18 cellular contexts compared by ENCODE assay signal in genomic region chr16:84103678-84104077, GRCh38. TPM values are rescaled to one million over a fixed set of nuclear protein-coding genes. Genes with fewer than 3 reads are reported as not detected.
DNase-seq lines count a peak whose midpoint lies in the region; ATAC-seq, FAIRE-seq and TF ChIP-seq lines count a peak whose summit lies in the region.
"Had no signal": no experiment of that assay in that cellular context is flagged by ENCODE, and none has a peak within 500 bp of the region (broad histone marks: within the 10 kb centered on the region; RNA-seq: fewer than 3 reads in every experiment).

No MANE protein-coding gene starts in this region.

- H3K9ac ChIP-seq in K562 (ENCODE audit: insufficient read depth in 1 of 2, low read depth in 2 of 2, low read length in 2 of 2): no peak overlapping the region
- H3K9ac ChIP-seq in skeletal muscle satellite cell (ENCODE audit: low read depth, low read length): peak overlapping the region; percentile 23

- H2AFZ ChIP-seq in K562 (ENCODE audit: low read depth, low read length): no peak overlapping the region

- ATAC-seq in K562: no peak
- ATAC-seq: natural killer cell treated with Interleukin-12 subunit alpha and Interleukin-12 subunit beta and Interleukin-15 and Interleukin-18, amount 100 ng/mL, for 72 hours had no signal

- peaks cover 5% of the 10 kb centered on the region for H3K36me3 Mint-ChIP-seq in HFFc6 (ENCODE audit: low read depth)
- H3K36me3 Mint-ChIP-seq in activated naive CD4-positive, alpha-beta T cell treated with anti-CD3 and anti-CD28 coated beads, Interleukin-2, amount 10 ng/mL, durations not matched to agents 7 days and 5 days: peaks cover 17% of the 10 kb centered on the region
- H3K36me3 Mint-ChIP-seq: natural killer cell treated with Interleukin-12 subunit alpha and Interleukin-12 subunit beta and Interleukin-15 and Interleukin-18, amount 100 ng/mL, for 72 hours had no signal

- BruUV-seq in K562 (replicated peaks; lab: Mats Ljungman, UMichigan): no TSS peak

- in situ Hi-C loops in K562 (cut with MboI): no loop called here

- TF ChIP-seq CTCF in HFFc6 (IDR thresholded peaks at IDR 0.05): no peak
- TF ChIP-seq CTCF in K562 (IDR thresholded peaks at IDR 0.05 in 2 of 3, conservative IDR thresholded peaks at IDR 0.05 in 1 of 3; ENCODE audit: insufficient read depth in 2 of 3, low read depth in 1 of 3, low read length in 3 of 3): no peak
- no peak for TF ChIP-seq CTCF in foreskin fibroblast (IDR thresholded peaks at IDR 0.05; ENCODE audit: low read depth, low read length)

- FAIRE-seq in K562 (lab: Jason Lieb, UNC): peak; percentile 29

- peak overlapping the region; percentile 4; the same call in 1 of the 2 replicates for H3K27ac Mint-ChIP-seq in HFFc6
- H3K27ac Mint-ChIP-seq in activated naive CD4-positive, alpha-beta T cell treated with anti-CD3 and anti-CD28 coated beads, Interleukin-2, amount 10 ng/mL, durations not matched to agents 7 days and 5 days: no peak overlapping the region
- H3K27ac Mint-ChIP-seq: natural killer cell treated with Interleukin-12 subunit alpha and Interleukin-12 subunit beta and Interleukin-15 and Interleukin-18, amount 100 ng/mL, for 72 hours had no signal

- WGBS in K562 (ENCODE audit: insufficient coverage, low coverage, missing lambda C conversion rate): 56% methylated on average over 5 of the region's 5 CpGs

- H3K4me1 ChIP-seq in K562 (replicated peaks in 1 of 2; ENCODE audit: control insufficient read depth in 2 of 2, insufficient read depth in 2 of 2, low read length in 2 of 2) (no peaks in the 10 kb centered on the region), skeletal muscle satellite cell (ENCODE audit: control insufficient read depth, insufficient read depth, low read length) (peaks cover 22% of the 10 kb centered on the region)

- no peaks in the 10 kb centered on the region for H3K9me3 ChIP-seq in K562 (replicated peaks; ENCODE audit: control insufficient read depth, insufficient read depth, low read depth, low read length)
- no peaks in the 10 kb centered on the region for H3K9me3 ChIP-seq in skeletal muscle satellite cell (replicated peaks; ENCODE audit: low read length)
- H3K9me3 ChIP-seq: lower lobe of right lung had no signal

- H3K36me3 ChIP-seq in K562 (ENCODE audit: control insufficient read depth, insufficient read depth, low read length) (peaks cover 28% of the 10 kb centered on the region; the same call in 2 of the 3 replicates), skeletal muscle satellite cell (ENCODE audit: insufficient read depth, low read length) (peaks cover 12% of the 10 kb centered on the region)

- H3K27me3 Mint-ChIP-seq in HFFc6 (ENCODE audit: insufficient read depth): no peaks in the 10 kb centered on the region
- H3K27me3 Mint-ChIP-seq in activated naive CD4-positive, alpha-beta T cell treated with anti-CD3 and anti-CD28 coated beads, Interleukin-2, amount 10 ng/mL, durations not matched to agents 7 days and 5 days: no peaks in the 10 kb centered on the region
- H3K27me3 Mint-ChIP-seq: natural killer cell treated with Interleukin-12 subunit alpha and Interleukin-12 subunit beta and Interleukin-15 and Interleukin-18, amount 100 ng/mL, for 72 hours had no signal

- intact Hi-C loops in K562 (cut with micrococcal nuclease): no loop called here

- no peak for TF ChIP-seq EP300 in K562 (IDR thresholded peaks at IDR 0.05; ENCODE audit: low read length)

- peaks cover 50% of the 10 kb centered on the region for H3K79me2 ChIP-seq in K562 (ENCODE audit: control insufficient read depth, insufficient read depth, low read length)

- CTCF ChIA-PET in K562 (lab: Yijun Ruan, JAX; ENCODE audit: low intra/inter-chr PET ratio): no interaction called here
- CTCF ChIA-PET in activated naive CD4-positive, alpha-beta T cell treated with anti-CD3 and anti-CD28 coated beads, Interleukin-2, amount 10 ng/mL, durations not matched to agents 7 days and 5 days (lab: Charles Lee): no interaction called here

- TF ChIP-seq RAD21 in K562 (CRISPR knock-in tag; conservative IDR thresholded peaks at IDR 0.05 in 1 of 2, IDR thresholded peaks at IDR 0.05 in 1 of 2): no peak

- no peak for TF ChIP-seq POLR2A in K562 (conservative IDR thresholded peaks at IDR 0.05)

- H3K27me3 ChIP-seq in K562 (ENCODE audit: control insufficient read depth in 2 of 2, insufficient read depth in 2 of 2, low read length in 2 of 2) (no peaks in the 10 kb centered on the region), skeletal muscle satellite cell (ENCODE audit: control insufficient read depth, insufficient read depth, low read length) (no peaks in the 10 kb centered on the region)
- H3K27me3 ChIP-seq: dorsolateral prefrontal cortex had no signal

- DNase-seq in HFFc6 (no peak), K562 (ENCODE audit: extremely low read depth in 1 of 4, low spot score in 3 of 4) (no peak), foreskin fibroblast (peak; percentile 23 to 54), dedifferentiated amniotic fluid mesenchymal stem cell (ENCODE audit: extremely low spot score) (no peak), HuH-7 (ENCODE audit: low spot score) (no peak)
- DNase-seq in activated naive CD4-positive, alpha-beta T cell treated with anti-CD3 and anti-CD28 coated beads, Interleukin-2, amount 10 ng/mL, durations not matched to agents 7 days and 5 days: no peak
- DNase-seq: activated CD8-positive, alpha-beta memory T cell treated with anti-CD3 and anti-CD28 coated beads for 24 hours; activated effector memory CD4-positive, alpha-beta T cell treated with Interleukin-2 at 50 U/mL for 16 hours; DMS79 treated with DMSO at 0.1 percent for 48 hours; dorsolateral prefrontal cortex; lower lobe of right lung; NCI-H187; NCI-H446 treated with DMSO at 0.1 percent for 48 hours; retina had no signal

- no peak overlapping the region for H3K27ac ChIP-seq in K562 (ENCODE audit: extremely low read depth, low read depth, low read length)
- H3K27ac ChIP-seq: lower lobe of right lung had no signal

- H3K4me3 ChIP-seq in K562 (no peak overlapping the region), foreskin fibroblast (ENCODE audit: low read depth in 1 of 2, low read length in 2 of 2) (no peak overlapping the region), skeletal muscle satellite cell (ENCODE audit: low read length) (no peak overlapping the region)
- H3K4me3 ChIP-seq: dorsolateral prefrontal cortex, lower lobe of right lung had no signal

- peaks cover 12% of the 10 kb centered on the region for H4K20me1 ChIP-seq in K562 (replicated peaks; ENCODE audit: control insufficient read depth, insufficient read depth, low read length)

- no peak overlapping the region for H3K4me2 ChIP-seq in K562 (ENCODE audit: insufficient read depth, low read length)
- peak overlapping the region; percentile 58 for H3K4me2 ChIP-seq in skeletal muscle satellite cell (ENCODE audit: low read length)

- no peaks in the 10 kb centered on the region for H3K9me3 Mint-ChIP-seq in HFFc6
- no peaks in the 10 kb centered on the region for H3K9me3 Mint-ChIP-seq in activated naive CD4-positive, alpha-beta T cell treated with anti-CD3 and anti-CD28 coated beads, Interleukin-2, amount 10 ng/mL, durations not matched to agents 7 days and 5 days
- H3K9me3 Mint-ChIP-seq: natural killer cell treated with Interleukin-12 subunit alpha and Interleukin-12 subunit beta and Interleukin-15 and Interleukin-18, amount 100 ng/mL, for 72 hours had no signal

- H3K4me3 Mint-ChIP-seq in HFFc6: no peak overlapping the region
- no peak overlapping the region for H3K4me3 Mint-ChIP-seq in activated naive CD4-positive, alpha-beta T cell treated with anti-CD3 and anti-CD28 coated beads, Interleukin-2, amount 10 ng/mL, durations not matched to agents 7 days and 5 days
- H3K4me3 Mint-ChIP-seq: CD14-positive monocyte; natural killer cell treated with Interleukin-12 subunit alpha and Interleukin-12 subunit beta and Interleukin-15 and Interleukin-18, amount 100 ng/mL, for 72 hours had no signal

- H3K4me1 Mint-ChIP-seq in HFFc6 (ENCODE audit: low read depth): peaks cover 38% of the 10 kb centered on the region
- peaks cover 18% of the 10 kb centered on the region for H3K4me1 Mint-ChIP-seq in activated naive CD4-positive, alpha-beta T cell treated with anti-CD3 and anti-CD28 coated beads, Interleukin-2, amount 10 ng/mL, durations not matched to agents 7 days and 5 days

- POLR2A ChIA-PET in K562 (lab: Yijun Ruan, JAX): interaction anchor here (0.8 to 1.9 kb wide), 3 partner anchors 11 to 13 kb away, joined by 3 to 7 read pairs (median 4); partner anchors contain the start of gene MBTPS1

- H3K9me1 ChIP-seq in K562 (ENCODE audit: control insufficient read depth, insufficient read depth, low read length): no peaks in the 10 kb centered on the region

RNA-seq across cellular contexts. Expression of gene MBTPS1, which starts 13.1 kb away (rescaled TPM):
- 100 to 1,000 TPM in 4 of 6 experiments, 10 to 100 TPM in 2; 96.6 to 123 (median 102) TPM for total RNA-seq in HFFc6 (2021; fragmentation: NEBNext Ultra II Directional; extraction: Animal tissue kit (Norgen Biotek cat#: 25700))
- total RNA-seq in K562 (2011; cell fraction: chromatin; rRNA removed; ENCODE audit: low replicate concordance): 203 and 232 TPM in 2 replicates
- total RNA-seq in K562 (2011; cell fraction: nucleolus; rRNA removed): 178 and 187 TPM in 2 replicates
- total RNA-seq in K562 (2011; cell fraction: nucleoplasm; rRNA removed): 182 and 207 TPM in 2 replicates
- total RNA-seq in K562 (2014; rRNA removed): 43.8 and 50.9 TPM in 2 replicates
- total RNA-seq in K562 (2014; rRNA removed; fragmentation: Illumina TruSeq; extraction: Trizol): 31.7 and 32.0 TPM in 2 replicates
- total RNA-seq in K562 (2015; rRNA removed; fragmentation: Illumina TruSeq; extraction: Trizol): 35.7 and 40.3 TPM in 2 replicates
- 46.6 and 53.9 TPM in 2 replicates for total RNA-seq in K562 (2021)
- 47.5 and 57.6 TPM in 2 replicates for polyA plus RNA-seq in K562 (2011; rRNA removed)
- 34.2 and 40.0 TPM in 2 replicates for polyA plus RNA-seq in K562 (2011; cell fraction: cytosol; rRNA removed)
- 123 and 127 TPM in 2 replicates for polyA plus RNA-seq in K562 (2011; cell fraction: nucleus; rRNA removed)
- polyA plus RNA-seq in K562 (2012): 53.2 and 68.8 TPM in 2 replicates
- polyA plus RNA-seq in K562 (2014; fragmentation: Illumina TruSeq; extraction: Trizol): 47.5 and 50.6 TPM in 2 replicates
- polyA plus RNA-seq in K562 (2014; fragmentation: Nextera tagmentation; extraction: Ambion mirVana): 1 to 10 TPM; 2.8 to 4.3 TPM
- polyA plus RNA-seq in K562 (2014; rRNA removed): 47.3 and 52.6 TPM in 2 replicates
- 74.1 and 90.4 TPM in 2 replicates for polyA minus RNA-seq in K562 (2011; rRNA and poly(A)+ RNA removed)
- 38.7 and 55.3 TPM in 2 replicates for polyA minus RNA-seq in K562 (2011; cell fraction: cytosol; rRNA and poly(A)+ RNA removed)
- 101 and 126 TPM in 2 replicates for polyA minus RNA-seq in K562 (2011; cell fraction: nucleus; rRNA and poly(A)+ RNA removed)
- total RNA-seq in skeletal muscle satellite cell (2012; rRNA removed): 46.1 and 51.0 TPM in 2 replicates

RNA-seq across cellular contexts. Expression of gene HSDL1, which starts 41.3 kb away (rescaled TPM):
- total RNA-seq in HFFc6 (2021; fragmentation: NEBNext Ultra II Directional; extraction: Animal tissue kit (Norgen Biotek cat#: 25700)): 10 to 100 TPM; 14.8 to 18.8 (median 17.2) TPM
- total RNA-seq in K562 (2011; cell fraction: chromatin; rRNA removed; ENCODE audit: low replicate concordance): 41.6 and 67.8 TPM in 2 replicates
- 17.2 and 22.9 TPM in 2 replicates for total RNA-seq in K562 (2011; cell fraction: nucleolus; rRNA removed)
- total RNA-seq in K562 (2011; cell fraction: nucleoplasm; rRNA removed): 32.9 and 33.4 TPM in 2 replicates
- total RNA-seq in K562 (2014; rRNA removed) (19.7 and 20.5 TPM in 2 replicates), K562 (2014; rRNA removed; fragmentation: Illumina TruSeq; extraction: Trizol) (31.5 and 36.4 TPM in 2 replicates), K562 (2015; rRNA removed; fragmentation: Illumina TruSeq; extraction: Trizol) (38.6 and 39.9 TPM in 2 replicates), K562 (2021) (26.4 and 27.7 TPM in 2 replicates)
- polyA plus RNA-seq in K562 (2011; rRNA removed) (41.2 and 45.7 TPM in 2 replicates), K562 (2014; fragmentation: Illumina TruSeq; extraction: Trizol) (24.1 and 26.9 TPM in 2 replicates), K562 (2014; fragmentation: Nextera tagmentation; extraction: Ambion mirVana) (10 to 100 TPM; 14.8 to 16.3 TPM), K562 (2014; rRNA removed) (25.8 and 31.0 TPM in 2 replicates)
- polyA plus RNA-seq in K562 (2011; cell fraction: cytosol; rRNA removed): 14.2 and 29.2 TPM in 2 replicates
- polyA plus RNA-seq in K562 (2011; cell fraction: nucleus; rRNA removed): 21.6 and 41.6 TPM in 2 replicates
- polyA plus RNA-seq in K562 (2012): 30.0 and 50.6 TPM in 2 replicates
- polyA minus RNA-seq in K562 (2011; rRNA and poly(A)+ RNA removed): 44.1 and 45.6 TPM in 2 replicates
- 13.4 and 18.9 TPM in 2 replicates for polyA minus RNA-seq in K562 (2011; cell fraction: cytosol; rRNA and poly(A)+ RNA removed)
- 8.1 and 13.8 TPM in 2 replicates for polyA minus RNA-seq in K562 (2011; cell fraction: nucleus; rRNA and poly(A)+ RNA removed)
- total RNA-seq in skeletal muscle satellite cell (2012; rRNA removed): 12.9 and 14.4 TPM in 2 replicates

RNA-seq across cellular contexts. Expression of gene DNAAF1, which starts 41.4 kb away (rescaled TPM):
- not detected for total RNA-seq in HFFc6 (2021; fragmentation: NEBNext Ultra II Directional; extraction: Animal tissue kit (Norgen Biotek cat#: 25700))
- not detected in 2 replicates for total RNA-seq in K562 (2011; cell fraction: chromatin; rRNA removed; ENCODE audit: low replicate concordance)
- not detected in 2 replicates for total RNA-seq in K562 (2011; cell fraction: nucleolus; rRNA removed)
- total RNA-seq in K562 (2011; cell fraction: nucleoplasm; rRNA removed): not detected in 2 replicates
- not detected in 2 replicates for total RNA-seq in K562 (2014; rRNA removed)
- not detected in 2 replicates for total RNA-seq in K562 (2014; rRNA removed; fragmentation: Illumina TruSeq; extraction: Trizol)
- not detected in 2 replicates for total RNA-seq in K562 (2015; rRNA removed; fragmentation: Illumina TruSeq; extraction: Trizol)
- total RNA-seq in K562 (2021): not detected in 2 replicates
- polyA plus RNA-seq in K562 (2011; rRNA removed): not detected in 2 replicates
- 0.03 TPM in 1 of 2 replicates, not detected in the other for polyA plus RNA-seq in K562 (2011; cell fraction: cytosol; rRNA removed)
- 0.04 and 0.20 TPM in 2 replicates for polyA plus RNA-seq in K562 (2011; cell fraction: nucleus; rRNA removed)
- 0.14 and 0.18 TPM in 2 replicates for polyA plus RNA-seq in K562 (2012)
- polyA plus RNA-seq in K562 (2014; fragmentation: Illumina TruSeq; extraction: Trizol): not detected in 2 replicates
- not detected for polyA plus RNA-seq in K562 (2014; fragmentation: Nextera tagmentation; extraction: Ambion mirVana)
- 0.01 and 0.23 TPM in 2 replicates for polyA plus RNA-seq in K562 (2014; rRNA removed)
- polyA minus RNA-seq in K562 (2011; rRNA and poly(A)+ RNA removed): not detected in 2 replicates
- not detected in 2 replicates for polyA minus RNA-seq in K562 (2011; cell fraction: cytosol; rRNA and poly(A)+ RNA removed)
- polyA minus RNA-seq in K562 (2011; cell fraction: nucleus; rRNA and poly(A)+ RNA removed): not detected in 2 replicates
- total RNA-seq in skeletal muscle satellite cell (2012; rRNA removed): under 0.01 TPM in 1 of 2 replicates, not detected in the other
- total RNA-seq: fibroblast of villous mesenchyme; natural killer cell treated with Interleukin-12 subunit alpha and Interleukin-12 subunit beta and Interleukin-15 and Interleukin-18, amount 100 ng/mL, for 72 hours had no signal

Comparison
In these comparisons a context has a peak if more than half of its experiments do, and no peak if none do; other contexts are left out.
1. DNase-seq: peak in foreskin fibroblast (2 of 2); none in HFFc6 (single experiment), K562 (0 of 4), dedifferentiated amniotic fluid mesenchymal stem cell (single experiment), HuH-7 (single experiment) and activated naive CD4-positive, alpha-beta T cell treated with anti-CD3 and anti-CD28 coated beads, Interleukin-2, amount 10 ng/mL, durations not matched to agents 7 days and 5 days (single experiment).